Comparison of ENCODE assay signal across 8 cellular contexts in genomic region chrX:48761674-48762471, GRCh38. TPM values are rescaled to one million over a fixed set of nuclear protein-coding genes. Genes with fewer than 3 reads are reported as not detected.
A peak's percentile ranks its signal among the peaks of the same experiment; 100 is the strongest.
DNase-seq lines count a peak whose midpoint lies in the region; ATAC-seq and TF ChIP-seq lines count a peak whose summit lies in the region.

GLOD5 (plus strand) TSS chrX:48761747; CDS start chrX:48761791, 44 bp downstream.

- peak; percentile 68 for ATAC-seq in activated CD8-positive, alpha-beta T cell treated with anti-CD3 and anti-CD28 coated beads for 36 hours
- ATAC-seq in left lobe of liver, result peak; percentile 99
- no peak for ATAC-seq in GM21717 (IDR thresholded peaks at IDR 0.05; ENCODE audit: unreplicated experiment)

- intact Hi-C loops in activated CD8-positive, alpha-beta T cell treated with anti-CD3 and anti-CD28 coated beads for 36 hours (cut with micrococcal nuclease), result no loop called here

- no peaks in the 10 kb centered on the region for H3K27me3 Mint-ChIP-seq in activated CD8-positive, alpha-beta T cell treated with anti-CD3 and anti-CD28 coated beads for 36 hours

- peak; percentile 51 for DNase-seq in DMS79 treated with DMSO at 0.1 percent for 48 hours (lab: John Stamatoyannopoulos, UW)
- DNase-seq in NB4 (ENCODE audit: low read depth), result peak; percentile 22
- DNase-seq in activated CD8-positive, alpha-beta T cell treated with anti-CD3 and anti-CD28 coated beads for 36 hours, result peak; percentile 40
- DNase-seq in left lobe of liver (ENCODE audit: low spot score), result peak; percentile 67
- DNase-seq in activated gamma-delta T cell treated with Interleukin-2 at 50 U/mL for 16 hours, result no peak
- DNase-seq in GM10248 (ENCODE audit: extremely low spot score), result no peak
- DNase-seq in NCI-H1694 (lab: John Stamatoyannopoulos, UW), result no peak

- no peak within 1 kb of the TSS for H3K27ac Mint-ChIP-seq in activated CD8-positive, alpha-beta T cell treated with anti-CD3 and anti-CD28 coated beads for 36 hours

- CTCF ChIA-PET in activated CD8-positive, alpha-beta T cell treated with anti-CD3 and anti-CD28 coated beads for 36 hours (lab: Charles Lee), result no interaction called here
- CTCF ChIA-PET in GM10248 (lab: Yijun Ruan, JAX), result interaction anchor here (1.3 kb wide), 1 partner anchor 13 kb away, joined by 3 read pairs; no protein-coding TSS in a partner anchor

- peaks cover 3% of the 10 kb centered on the region for H3K4me1 Mint-ChIP-seq in activated CD8-positive, alpha-beta T cell treated with anti-CD3 and anti-CD28 coated beads for 36 hours (ENCODE audit: low read depth)

- H3K4me3 Mint-ChIP-seq in activated CD8-positive, alpha-beta T cell treated with anti-CD3 and anti-CD28 coated beads for 36 hours, result no peak within 1 kb of the TSS

- no peak for TF ChIP-seq POLR2A in NB4 (IDR thresholded peaks at IDR 0.05; ENCODE audit: extremely low read depth, insufficient read length)

- POLR2A ChIA-PET in activated CD8-positive, alpha-beta T cell treated with anti-CD3 and anti-CD28 coated beads for 36 hours (lab: Charles Lee), result interaction anchor here (0.7 to 0.9 kb wide), 2 partner anchors 44 to 218 kb away, joined by 3 read pairs; no protein-coding TSS in a partner anchor
- POLR2A ChIA-PET in GM10248 (lab: Yijun Ruan, JAX), result no interaction called here

- H3K36me3 Mint-ChIP-seq in activated CD8-positive, alpha-beta T cell treated with anti-CD3 and anti-CD28 coated beads for 36 hours (ENCODE audit: low read depth), result no peaks in the 10 kb centered on the region

- TF ChIP-seq CTCF in NB4 (IDR thresholded peaks at IDR 0.05; ENCODE audit: low read depth, low read length) (no peak), GM10248 (IDR thresholded peaks at IDR 0.05; ENCODE audit: control extremely low read depth, extremely low read depth, low read depth, missing control alignments) (no peak)
- no peak for TF ChIP-seq CTCF in activated CD8-positive, alpha-beta T cell treated with anti-CD3 and anti-CD28 coated beads for 36 hours (IDR thresholded peaks at IDR 0.05)

- no peak within 1 kb of the TSS for H3K4me3 ChIP-seq in NB4 (ENCODE audit: low read depth, low read length)

- H3K9me3 Mint-ChIP-seq in activated CD8-positive, alpha-beta T cell treated with anti-CD3 and anti-CD28 coated beads for 36 hours, result no peaks in the 10 kb centered on the region

RNA-seq across cellular contexts. Expression of gene GLOD5, which starts in this region (rescaled TPM):
- not detected for total RNA-seq in activated CD8-positive, alpha-beta T cell treated with anti-CD3 and anti-CD28 coated beads for 36 hours
- 3.1 TPM for total RNA-seq in left lobe of liver

Comparison
In these comparisons a context has a peak if more than half of its experiments do, and no peak if none do; other contexts are left out.
1. Peak in DNase-seq and ATAC-seq in activated CD8-positive, alpha-beta T cell treated with anti-CD3 and anti-CD28 coated beads for 36 hours; RNA of the gene not detected or under 1 TPM.
2. DNase-seq: peak in DMS79 treated with DMSO at 0.1 percent for 48 hours (single experiment), NB4 (single experiment) and left lobe of liver (single experiment); none in activated gamma-delta T cell treated with Interleukin-2 at 50 U/mL for 16 hours (single experiment), GM10248 (single experiment) and NCI-H1694 (single experiment).